ENCODE assay signal across 1 cellular context in the genomic region with DNA sequence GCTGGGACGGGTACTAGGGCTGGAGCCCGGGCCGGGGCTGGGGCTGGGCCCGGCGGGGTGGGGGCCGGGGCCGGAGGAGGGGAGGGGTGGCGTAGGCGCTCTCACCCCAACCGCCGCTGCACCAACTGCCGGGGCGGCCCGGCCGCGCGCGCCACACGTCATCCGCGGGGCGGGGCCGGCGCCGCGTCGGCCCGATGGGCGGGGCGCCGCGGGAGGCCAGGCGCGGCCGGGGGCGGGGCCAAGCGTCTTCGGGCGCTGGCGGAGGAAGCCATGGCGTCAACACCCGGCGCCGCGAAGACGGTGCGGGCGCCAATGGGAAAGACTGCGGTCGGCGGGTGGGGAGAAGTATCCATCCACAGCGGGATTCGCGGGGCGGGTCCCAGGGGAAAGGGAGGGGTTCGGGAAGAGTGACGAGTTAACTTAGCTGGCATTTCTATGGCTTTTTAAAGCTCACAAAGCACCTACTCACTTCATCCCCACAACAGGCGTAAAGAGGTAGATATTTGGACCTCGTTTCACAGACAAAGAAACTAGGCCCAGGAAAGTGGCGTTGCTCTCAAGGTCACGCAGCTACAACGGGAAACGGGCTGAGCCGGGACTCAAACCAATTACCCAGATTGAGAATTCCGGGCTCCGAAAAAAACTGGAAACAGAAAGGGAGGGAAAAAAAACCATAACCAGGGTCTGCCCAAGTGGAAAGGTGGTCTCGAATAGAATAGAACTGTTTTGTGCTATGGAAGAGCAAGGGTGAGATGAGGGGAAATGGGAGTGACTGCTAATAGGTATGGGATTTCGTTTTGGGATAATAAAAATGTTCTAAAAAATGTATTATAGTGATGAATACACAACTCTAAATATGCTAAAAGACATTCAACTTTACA.
TF ChIP-seq lines count a peak whose summit lies in the region.

A gene with protein sequence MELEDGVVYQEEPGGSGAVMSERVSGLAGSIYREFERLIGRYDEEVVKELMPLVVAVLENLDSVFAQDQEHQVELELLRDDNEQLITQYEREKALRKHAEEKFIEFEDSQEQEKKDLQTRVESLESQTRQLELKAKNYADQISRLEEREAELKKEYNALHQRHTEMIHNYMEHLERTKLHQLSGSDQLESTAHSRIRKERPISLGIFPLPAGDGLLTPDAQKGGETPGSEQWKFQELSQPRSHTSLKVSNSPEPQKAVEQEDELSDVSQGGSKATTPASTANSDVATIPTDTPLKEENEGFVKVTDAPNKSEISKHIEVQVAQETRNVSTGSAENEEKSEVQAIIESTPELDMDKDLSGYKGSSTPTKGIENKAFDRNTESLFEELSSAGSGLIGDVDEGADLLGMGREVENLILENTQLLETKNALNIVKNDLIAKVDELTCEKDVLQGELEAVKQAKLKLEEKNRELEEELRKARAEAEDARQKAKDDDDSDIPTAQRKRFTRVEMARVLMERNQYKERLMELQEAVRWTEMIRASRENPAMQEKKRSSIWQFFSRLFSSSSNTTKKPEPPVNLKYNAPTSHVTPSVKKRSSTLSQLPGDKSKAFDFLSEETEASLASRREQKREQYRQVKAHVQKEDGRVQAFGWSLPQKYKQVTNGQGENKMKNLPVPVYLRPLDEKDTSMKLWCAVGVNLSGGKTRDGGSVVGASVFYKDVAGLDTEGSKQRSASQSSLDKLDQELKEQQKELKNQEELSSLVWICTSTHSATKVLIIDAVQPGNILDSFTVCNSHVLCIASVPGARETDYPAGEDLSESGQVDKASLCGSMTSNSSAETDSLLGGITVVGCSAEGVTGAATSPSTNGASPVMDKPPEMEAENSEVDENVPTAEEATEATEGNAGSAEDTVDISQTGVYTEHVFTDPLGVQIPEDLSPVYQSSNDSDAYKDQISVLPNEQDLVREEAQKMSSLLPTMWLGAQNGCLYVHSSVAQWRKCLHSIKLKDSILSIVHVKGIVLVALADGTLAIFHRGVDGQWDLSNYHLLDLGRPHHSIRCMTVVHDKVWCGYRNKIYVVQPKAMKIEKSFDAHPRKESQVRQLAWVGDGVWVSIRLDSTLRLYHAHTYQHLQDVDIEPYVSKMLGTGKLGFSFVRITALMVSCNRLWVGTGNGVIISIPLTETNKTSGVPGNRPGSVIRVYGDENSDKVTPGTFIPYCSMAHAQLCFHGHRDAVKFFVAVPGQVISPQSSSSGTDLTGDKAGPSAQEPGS (N-terminal part only) (minus strand): TSS at position 130 of the 881 bp plus-strand sequence. CDS start 212 bp downstream, outside the sequence.

TF ChIP-seq in K562, 482 proteins besides CTCF, POLR2A, EP300 and RAD21 (continued from another document and continues in another):
- TF ChIP-seq, protein P1, sequence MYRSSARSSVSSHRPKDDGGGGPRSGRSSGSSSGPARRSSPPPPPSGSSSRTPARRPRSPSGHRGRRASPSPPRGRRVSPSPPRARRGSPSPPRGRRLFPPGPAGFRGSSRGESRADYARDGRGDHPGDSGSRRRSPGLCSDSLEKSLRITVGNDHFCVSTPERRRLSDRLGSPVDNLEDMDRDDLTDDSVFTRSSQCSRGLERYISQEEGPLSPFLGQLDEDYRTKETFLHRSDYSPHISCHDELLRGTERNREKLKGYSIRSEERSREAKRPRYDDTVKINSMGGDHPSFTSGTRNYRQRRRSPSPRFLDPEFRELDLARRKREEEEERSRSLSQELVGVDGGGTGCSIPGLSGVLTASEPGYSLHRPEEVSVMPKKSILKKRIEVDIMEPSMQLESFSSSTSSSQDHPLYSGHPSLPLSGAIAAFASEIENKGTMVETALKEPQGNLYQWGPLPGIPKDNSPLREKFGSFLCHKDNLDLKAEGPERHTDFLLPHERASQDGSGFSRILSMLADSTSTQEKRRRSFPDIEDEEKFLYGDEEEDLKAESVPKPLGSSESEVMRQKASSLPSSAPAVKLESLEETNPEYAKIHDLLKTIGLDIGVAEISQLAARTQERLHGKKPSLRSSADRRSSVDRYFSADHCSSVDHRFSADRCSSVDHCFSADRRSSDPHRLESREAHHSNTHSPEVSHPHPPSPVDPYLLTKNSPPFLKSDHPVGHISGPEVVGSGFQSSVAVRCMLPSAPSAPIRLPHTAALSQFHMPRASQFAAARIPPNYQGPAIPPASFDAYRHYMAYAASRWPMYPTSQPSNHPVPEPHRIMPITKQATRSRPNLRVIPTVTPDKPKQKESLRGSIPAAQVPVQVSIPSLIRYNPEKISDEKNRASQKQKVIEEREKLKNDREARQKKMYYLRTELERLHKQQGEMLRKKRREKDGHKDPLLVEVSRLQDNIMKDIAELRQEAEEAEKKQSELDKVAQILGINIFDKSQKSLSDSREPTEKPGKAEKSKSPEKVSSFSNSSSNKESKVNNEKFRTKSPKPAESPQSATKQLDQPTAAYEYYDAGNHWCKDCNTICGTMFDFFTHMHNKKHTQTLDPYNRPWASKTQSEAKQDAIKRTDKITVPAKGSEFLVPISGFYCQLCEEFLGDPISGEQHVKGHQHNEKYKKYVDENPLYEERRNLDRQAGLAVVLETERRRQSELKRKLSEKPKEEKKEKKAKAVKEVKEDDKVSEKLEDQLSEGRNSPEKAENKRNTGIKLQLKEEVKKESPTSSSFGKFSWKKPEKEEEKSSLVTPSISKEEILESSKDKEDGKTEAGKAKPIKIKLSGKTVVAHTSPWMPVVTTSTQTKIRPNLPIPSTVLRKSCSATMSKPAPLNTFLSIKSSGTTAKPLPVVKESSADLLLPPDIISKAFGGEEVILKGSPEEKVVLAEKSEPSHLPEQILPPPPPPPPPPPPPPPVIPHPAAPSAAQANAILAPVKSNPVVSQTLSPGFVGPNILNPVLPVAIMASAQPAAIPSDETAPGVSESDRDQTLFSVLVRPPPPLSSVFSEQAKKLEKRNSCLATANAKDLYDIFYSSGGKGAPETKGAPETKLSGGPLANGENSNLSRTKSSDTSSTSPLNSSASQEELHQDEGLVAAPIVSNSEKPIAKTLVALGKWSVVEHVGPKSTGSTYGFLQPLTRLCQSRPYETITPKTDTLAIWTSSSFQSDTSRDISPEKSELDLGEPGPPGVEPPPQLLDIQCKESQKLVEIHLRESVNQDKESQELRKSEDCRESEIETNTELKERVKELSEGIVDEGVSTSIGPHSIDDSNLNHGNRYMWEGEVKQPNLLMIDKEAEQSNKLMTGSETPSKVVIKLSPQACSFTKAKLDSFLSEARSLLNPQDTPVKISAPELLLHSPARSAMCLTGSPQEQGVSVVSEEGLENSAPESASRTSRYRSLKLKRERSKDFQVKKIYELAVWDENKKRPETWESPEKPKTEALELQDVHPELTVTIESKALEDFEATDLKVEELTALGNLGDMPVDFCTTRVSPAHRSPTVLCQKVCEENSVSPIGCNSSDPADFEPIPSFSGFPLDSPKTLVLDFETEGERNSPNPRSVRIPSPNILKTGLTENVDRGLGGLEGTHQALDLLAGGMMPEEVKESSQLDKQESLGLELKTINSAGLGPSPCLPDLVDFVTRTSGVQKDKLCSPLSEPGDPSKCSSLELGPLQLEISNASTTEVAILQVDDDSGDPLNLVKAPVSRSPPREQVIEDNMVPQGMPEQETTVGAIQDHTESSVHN (IDR thresholded peaks at IDR 0.05; ENCODE audit: borderline replicate concordance in 1 of 2, low read depth in 1 of 2) = peak in 1 of 2 experiments; percentile 91; a peak in 1 of 4 replicates
- TF ChIP-seq CBFA2T2 (conservative IDR thresholded peaks at IDR 0.05) = no peak
- TF ChIP-seq PHF21A (IDR thresholded peaks at IDR 0.05; ENCODE audit: borderline replicate concordance, low read depth) = no peak
- no peak; the same call in 1 of the 2 replicates for TF ChIP-seq NCOA1 (IDR thresholded peaks at IDR 0.05; ENCODE audit: low read depth)
- no peak; the same call in 1 of the 2 replicates for TF ChIP-seq GTF2E2 (tag; IDR thresholded peaks at IDR 0.05)
- peak; percentile 75 for TF ChIP-seq POLR2G (IDR thresholded peaks at IDR 0.05; ENCODE audit: low read depth, low read length)
- TF ChIP-seq TAF15 (IDR thresholded peaks at IDR 0.05; ENCODE audit: low read depth, low read length) = no peak
- no peak for TF ChIP-seq EHMT2 (IDR thresholded peaks at IDR 0.05)
- TF ChIP-seq, protein P2, sequence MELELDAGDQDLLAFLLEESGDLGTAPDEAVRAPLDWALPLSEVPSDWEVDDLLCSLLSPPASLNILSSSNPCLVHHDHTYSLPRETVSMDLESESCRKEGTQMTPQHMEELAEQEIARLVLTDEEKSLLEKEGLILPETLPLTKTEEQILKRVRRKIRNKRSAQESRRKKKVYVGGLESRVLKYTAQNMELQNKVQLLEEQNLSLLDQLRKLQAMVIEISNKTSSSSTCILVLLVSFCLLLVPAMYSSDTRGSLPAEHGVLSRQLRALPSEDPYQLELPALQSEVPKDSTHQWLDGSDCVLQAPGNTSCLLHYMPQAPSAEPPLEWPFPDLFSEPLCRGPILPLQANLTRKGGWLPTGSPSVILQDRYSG (tag; conservative IDR thresholded peaks at IDR 0.05; ENCODE audit: low read depth) = no peak
- peak; percentile 84 for TF ChIP-seq CHD1 (IDR thresholded peaks at IDR 0.05; ENCODE audit: low read length)
- no peak for TF ChIP-seq ZNF232 (CRISPR knock-in tag; IDR thresholded peaks at IDR 0.05)
- TF ChIP-seq ZNF57 (CRISPR knock-in tag; IDR thresholded peaks at IDR 0.05) = no peak
- no peak for TF ChIP-seq ZBTB17 (CRISPR knock-in tag; IDR thresholded peaks at IDR 0.05)
- no peak for TF ChIP-seq RHOXF2B (CRISPR knock-in tag; conservative IDR thresholded peaks at IDR 0.05)
- TF ChIP-seq ZNF175 (CRISPR knock-in tag; IDR thresholded peaks at IDR 0.05; ENCODE audit: low read depth) = no peak
- no peak for TF ChIP-seq SPI1 (IDR thresholded peaks at IDR 0.05; ENCODE audit: borderline replicate concordance, low read depth, low read length)
- TF ChIP-seq, protein P3, sequence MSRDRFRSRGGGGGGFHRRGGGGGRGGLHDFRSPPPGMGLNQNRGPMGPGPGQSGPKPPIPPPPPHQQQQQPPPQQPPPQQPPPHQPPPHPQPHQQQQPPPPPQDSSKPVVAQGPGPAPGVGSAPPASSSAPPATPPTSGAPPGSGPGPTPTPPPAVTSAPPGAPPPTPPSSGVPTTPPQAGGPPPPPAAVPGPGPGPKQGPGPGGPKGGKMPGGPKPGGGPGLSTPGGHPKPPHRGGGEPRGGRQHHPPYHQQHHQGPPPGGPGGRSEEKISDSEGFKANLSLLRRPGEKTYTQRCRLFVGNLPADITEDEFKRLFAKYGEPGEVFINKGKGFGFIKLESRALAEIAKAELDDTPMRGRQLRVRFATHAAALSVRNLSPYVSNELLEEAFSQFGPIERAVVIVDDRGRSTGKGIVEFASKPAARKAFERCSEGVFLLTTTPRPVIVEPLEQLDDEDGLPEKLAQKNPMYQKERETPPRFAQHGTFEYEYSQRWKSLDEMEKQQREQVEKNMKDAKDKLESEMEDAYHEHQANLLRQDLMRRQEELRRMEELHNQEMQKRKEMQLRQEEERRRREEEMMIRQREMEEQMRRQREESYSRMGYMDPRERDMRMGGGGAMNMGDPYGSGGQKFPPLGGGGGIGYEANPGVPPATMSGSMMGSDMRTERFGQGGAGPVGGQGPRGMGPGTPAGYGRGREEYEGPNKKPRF (IDR thresholded peaks at IDR 0.05; ENCODE audit: low read depth, low read length) = no peak
- peak; percentile 18 to 31; a peak in 1 of 4 replicates for TF ChIP-seq SIN3A (IDR thresholded peaks at IDR 0.05; ENCODE audit: borderline replicate concordance in 2 of 2, control insufficient read depth in 1 of 2, low read depth in 2 of 2, low read length in 2 of 2)
- no peak for TF ChIP-seq RBM14 (IDR thresholded peaks at IDR 0.05; ENCODE audit: borderline replicate concordance, insufficient read depth, low read depth, low read length)
- TF ChIP-seq, protein P4, sequence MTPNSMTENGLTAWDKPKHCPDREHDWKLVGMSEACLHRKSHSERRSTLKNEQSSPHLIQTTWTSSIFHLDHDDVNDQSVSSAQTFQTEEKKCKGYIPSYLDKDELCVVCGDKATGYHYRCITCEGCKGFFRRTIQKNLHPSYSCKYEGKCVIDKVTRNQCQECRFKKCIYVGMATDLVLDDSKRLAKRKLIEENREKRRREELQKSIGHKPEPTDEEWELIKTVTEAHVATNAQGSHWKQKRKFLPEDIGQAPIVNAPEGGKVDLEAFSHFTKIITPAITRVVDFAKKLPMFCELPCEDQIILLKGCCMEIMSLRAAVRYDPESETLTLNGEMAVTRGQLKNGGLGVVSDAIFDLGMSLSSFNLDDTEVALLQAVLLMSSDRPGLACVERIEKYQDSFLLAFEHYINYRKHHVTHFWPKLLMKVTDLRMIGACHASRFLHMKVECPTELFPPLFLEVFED (CRISPR knock-in tag; conservative IDR thresholded peaks at IDR 0.05) = 0 out of 2 replicates have a peak, but pooled peaks have one; percentile 40
- TF ChIP-seq, protein P5, sequence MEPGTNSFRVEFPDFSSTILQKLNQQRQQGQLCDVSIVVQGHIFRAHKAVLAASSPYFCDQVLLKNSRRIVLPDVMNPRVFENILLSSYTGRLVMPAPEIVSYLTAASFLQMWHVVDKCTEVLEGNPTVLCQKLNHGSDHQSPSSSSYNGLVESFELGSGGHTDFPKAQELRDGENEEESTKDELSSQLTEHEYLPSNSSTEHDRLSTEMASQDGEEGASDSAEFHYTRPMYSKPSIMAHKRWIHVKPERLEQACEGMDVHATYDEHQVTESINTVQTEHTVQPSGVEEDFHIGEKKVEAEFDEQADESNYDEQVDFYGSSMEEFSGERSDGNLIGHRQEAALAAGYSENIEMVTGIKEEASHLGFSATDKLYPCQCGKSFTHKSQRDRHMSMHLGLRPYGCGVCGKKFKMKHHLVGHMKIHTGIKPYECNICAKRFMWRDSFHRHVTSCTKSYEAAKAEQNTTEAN (CRISPR knock-in tag; IDR thresholded peaks at IDR 0.05) = no peak
- peak; percentile 27 for TF ChIP-seq HMGN3 (IDR thresholded peaks at IDR 0.05; ENCODE audit: borderline replicate concordance, extremely low read depth, insufficient read length, low read depth, low read length)
- TF ChIP-seq HDAC6 (IDR thresholded peaks at IDR 0.05; ENCODE audit: low read depth, low read length) = no peak
- TF ChIP-seq SP2 (IDR thresholded peaks at IDR 0.05; ENCODE audit: extremely low read depth, low read depth, low read length, poor library complexity, severe bottlenecking) = no peak
- no peak for TF ChIP-seq FOXJ3 (CRISPR knock-in tag; IDR thresholded peaks at IDR 0.05)
- peak; percentile 90 for TF ChIP-seq BRD9 (IDR thresholded peaks at IDR 0.05; ENCODE audit: low read depth, partially characterized antibody)
- TF ChIP-seq, protein P6, sequence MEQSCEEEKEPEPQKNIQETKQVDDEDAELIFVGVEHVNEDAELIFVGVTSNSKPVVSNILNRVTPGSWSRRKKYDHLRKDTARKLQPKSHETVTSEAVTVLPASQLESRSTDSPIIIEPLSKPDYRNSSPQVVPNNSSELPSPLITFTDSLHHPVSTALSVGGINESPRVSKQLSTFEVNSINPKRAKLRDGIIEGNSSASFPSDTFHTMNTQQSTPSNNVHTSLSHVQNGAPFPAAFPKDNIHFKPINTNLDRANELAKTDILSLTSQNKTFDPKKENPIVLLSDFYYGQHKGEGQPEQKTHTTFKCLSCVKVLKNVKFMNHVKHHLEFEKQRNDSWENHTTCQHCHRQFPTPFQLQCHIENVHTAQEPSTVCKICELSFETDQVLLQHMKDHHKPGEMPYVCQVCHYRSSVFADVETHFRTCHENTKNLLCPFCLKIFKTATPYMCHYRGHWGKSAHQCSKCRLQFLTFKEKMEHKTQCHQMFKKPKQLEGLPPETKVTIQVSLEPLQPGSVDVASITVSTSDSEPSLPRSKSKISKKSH (CRISPR knock-in tag; IDR thresholded peaks at IDR 0.05) = no peak
- TF ChIP-seq, protein P7, sequence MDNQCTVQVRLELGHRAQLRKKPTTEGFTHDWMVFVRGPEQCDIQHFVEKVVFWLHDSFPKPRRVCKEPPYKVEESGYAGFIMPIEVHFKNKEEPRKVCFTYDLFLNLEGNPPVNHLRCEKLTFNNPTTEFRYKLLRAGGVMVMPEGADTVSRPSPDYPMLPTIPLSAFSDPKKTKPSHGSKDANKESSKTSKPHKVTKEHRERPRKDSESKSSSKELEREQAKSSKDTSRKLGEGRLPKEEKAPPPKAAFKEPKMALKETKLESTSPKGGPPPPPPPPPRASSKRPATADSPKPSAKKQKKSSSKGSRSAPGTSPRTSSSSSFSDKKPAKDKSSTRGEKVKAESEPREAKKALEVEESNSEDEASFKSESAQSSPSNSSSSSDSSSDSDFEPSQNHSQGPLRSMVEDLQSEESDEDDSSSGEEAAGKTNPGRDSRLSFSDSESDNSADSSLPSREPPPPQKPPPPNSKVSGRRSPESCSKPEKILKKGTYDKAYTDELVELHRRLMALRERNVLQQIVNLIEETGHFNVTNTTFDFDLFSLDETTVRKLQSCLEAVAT (IDR thresholded peaks at IDR 0.05) = no peak; a peak in 2 of 4 replicates
- no peak for TF ChIP-seq NELFE (IDR thresholded peaks at IDR 0.05; ENCODE audit: insufficient read depth, insufficient read length)
